27 cellular contexts compared by ENCODE assay signal in the genomic region with DNA sequence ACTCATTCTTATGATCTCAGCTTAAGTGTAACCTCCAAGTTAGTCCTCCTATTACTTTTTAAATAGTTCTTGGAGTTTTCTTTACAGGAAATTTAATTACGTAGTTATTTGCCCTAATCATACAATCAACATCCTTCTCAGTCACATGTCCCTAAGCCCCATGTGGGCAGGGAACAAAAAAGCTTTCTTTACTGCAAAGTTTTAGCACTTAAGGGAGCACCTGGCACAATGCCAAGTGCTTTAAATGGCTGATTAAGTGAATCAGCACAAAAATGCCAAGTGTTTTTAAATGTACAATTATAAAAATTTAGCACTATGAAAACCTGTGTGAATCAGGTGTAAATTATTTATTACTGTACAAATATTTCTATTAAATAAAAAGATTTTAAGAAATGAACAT.
DNase-seq lines count a peak whose midpoint lies in the region; ATAC-seq and TF ChIP-seq lines count a peak whose summit lies in the region.
"Had no signal": no experiment of that assay in that cellular context is flagged by ENCODE, and none has a peak within 500 bp of the region (broad histone marks: within the 10 kb centered on the region; RNA-seq: fewer than 3 reads in every experiment).

No MANE protein-coding gene starts in this region.

- H3K4me1 ChIP-seq in MM.1S (ENCODE audit: low read length) (no peaks in the 10 kb centered on the region), mesenchymal stem cell (ENCODE audit: control insufficient read depth, insufficient read depth, low read depth, low read length) (no peaks in the 10 kb centered on the region)
- H3K4me1 ChIP-seq: colonic mucosa, heart left ventricle, sigmoid colon, tibial artery had no signal

- no peak overlapping the region for H2BK5ac ChIP-seq in mesenchymal stem cell (ENCODE audit: low read depth, low read length, poor library complexity, severe bottlenecking)

- H3K27ac ChIP-seq in MM.1S (ENCODE audit: low read length): no peak overlapping the region
- H3K27ac ChIP-seq in mesenchymal stem cell (ENCODE audit: low read length, poor library complexity, severe bottlenecking): no peak overlapping the region
- H3K27ac ChIP-seq: brain microvascular endothelial cell, C4-2B, colonic mucosa, heart left ventricle, KMS-11, sigmoid colon, tibial artery had no signal

- no peaks in the 10 kb centered on the region for H3K79me1 ChIP-seq in mesenchymal stem cell (replicated peaks; ENCODE audit: low read length, poor library complexity, severe bottlenecking)

- H3F3A ChIP-seq in MM.1S (ENCODE audit: insufficient read depth, low read length): no peaks in the 10 kb centered on the region

- H3K23ac ChIP-seq in mesenchymal stem cell (ENCODE audit: low read length in 2 of 2): no peak overlapping the region

- DNase-seq in EH (ENCODE audit: low read depth) (peak; percentile 1), MM.1S (peak; percentile 17), amniotic epithelial cell (ENCODE audit: low read depth) (peak; percentile 11), fibroblast of pulmonary artery (ENCODE audit: low read depth) (peak; percentile 8), mesenchymal stem cell (no peak)
- DNase-seq: activated CD8-positive, alpha-beta T cell treated with anti-CD3 and anti-CD28 coated beads, Interleukin-2, amount 10 ng/mL, durations not matched to agents 7 days and 5 days; activated effector memory CD4-positive, alpha-beta T cell treated with anti-CD3 and anti-CD28 coated beads, Interleukin-2, amount 50 U/mL, for 16 hours; activated naive CD8-positive, alpha-beta T cell treated with anti-CD3 and anti-CD28 coated beads, Interleukin-2, amount 10 ng/mL, durations not matched to agents 7 days and 5 days; activated T-cell treated with anti-CD3 and anti-CD28 coated beads for 4 hours; brain microvascular endothelial cell; colonic mucosa; endodermal cell; left cardiac atrium; NCI-H1694; NCI-H774; PC-3; SIG-M5; sigmoid colon; stimulated activated naive CD8-positive, alpha-beta T cell treated with anti-CD3 and anti-CD28 coated beads, Interleukin-15, amount 100 ng/mL, for 72 hours; T-helper 1 cell; tibial artery had no signal

- H3K4me3 ChIP-seq in MM.1S (ENCODE audit: low read length) (no peak overlapping the region), fibroblast of pulmonary artery (replicated peaks; ENCODE audit: low read depth, low read length) (no peak overlapping the region), mesenchymal stem cell (ENCODE audit: insufficient read depth in 1 of 2, low read depth in 1 of 2, low read length in 2 of 2) (no peak overlapping the region)
- H3K4me3 ChIP-seq: colonic mucosa, GM23338, heart left ventricle, sigmoid colon, tibial artery had no signal

- H3K79me2 ChIP-seq in MM.1S (ENCODE audit: low read length): no peaks in the 10 kb centered on the region

- no peak overlapping the region for H2AFZ ChIP-seq in MM.1S (ENCODE audit: low read length)
- H2AFZ ChIP-seq in mesenchymal stem cell (ENCODE audit: low read depth, low read length): no peak overlapping the region
- H2AFZ ChIP-seq: GM23338 had no signal

- H4K91ac ChIP-seq in mesenchymal stem cell (ENCODE audit: low read length): no peak overlapping the region

- no peak for TF ChIP-seq CTCF in MM.1S (IDR thresholded peaks at IDR 0.05; ENCODE audit: low read length)
- TF ChIP-seq CTCF in fibroblast of pulmonary artery (IDR thresholded peaks at IDR 0.05; ENCODE audit: low read length, missing control alignments): no peak

- no peak overlapping the region for H3K14ac ChIP-seq in mesenchymal stem cell (ENCODE audit: low read length in 2 of 2)

- no peaks in the 10 kb centered on the region for H4K20me1 ChIP-seq in MM.1S (ENCODE audit: insufficient read depth, low read length)

- no peaks in the 10 kb centered on the region for H3K9me2 ChIP-seq in MM.1S (replicated peaks; ENCODE audit: insufficient read depth, low read length)

- H2BK15ac ChIP-seq in mesenchymal stem cell (ENCODE audit: low read depth, poor library complexity, severe bottlenecking): no peak overlapping the region

- no peak overlapping the region for H4K8ac ChIP-seq in mesenchymal stem cell (ENCODE audit: low read length)

- no peak overlapping the region for H3K4ac ChIP-seq in mesenchymal stem cell (ENCODE audit: low read depth in 1 of 2, low read length in 2 of 2)

- H3K4me2 ChIP-seq in MM.1S (ENCODE audit: low read depth, low read length) (no peak overlapping the region), mesenchymal stem cell (ENCODE audit: low read length, poor library complexity, severe bottlenecking) (no peak overlapping the region)
- H3K4me2 ChIP-seq: GM23338, KMS-11 had no signal

- H2BK120ac ChIP-seq in mesenchymal stem cell (ENCODE audit: low read depth, low read length): no peak overlapping the region

- WGBS in mesenchymal stem cell: 60% methylated on average over 1 of the region's 1 CpG

- H2BK12ac ChIP-seq in mesenchymal stem cell (ENCODE audit: low read length in 2 of 2): no peak overlapping the region

- H3K27me3 ChIP-seq in MM.1S (replicated peaks; ENCODE audit: insufficient read depth, low read length) (no peaks in the 10 kb centered on the region), mesenchymal stem cell (ENCODE audit: control insufficient read depth in 1 of 2, insufficient read depth in 1 of 2, low read length in 2 of 2) (no peaks in the 10 kb centered on the region)
- H3K27me3 ChIP-seq: brain microvascular endothelial cell, colonic mucosa, heart left ventricle, sigmoid colon, tibial artery had no signal

- H3K9me3 ChIP-seq in MM.1S (replicated peaks; ENCODE audit: insufficient read depth, low read length) (no peaks in the 10 kb centered on the region), mesenchymal stem cell (ENCODE audit: control insufficient read depth, low read length) (no peaks in the 10 kb centered on the region)
- H3K9me3 ChIP-seq: colonic mucosa, sigmoid colon, tibial artery had no signal

- H3K36me3 ChIP-seq in MM.1S (replicated peaks; ENCODE audit: insufficient read depth, low read length) (no peaks in the 10 kb centered on the region), mesenchymal stem cell (ENCODE audit: control insufficient read depth in 1 of 2, insufficient read depth in 2 of 2, low read depth in 1 of 2, low read length in 2 of 2) (no peaks in the 10 kb centered on the region)
- H3K36me3 ChIP-seq: brain microvascular endothelial cell, colonic mucosa, heart left ventricle, sigmoid colon, tibial artery had no signal

- H3K9ac ChIP-seq in MM.1S (ENCODE audit: low read length): no peak overlapping the region
- H3K9ac ChIP-seq in mesenchymal stem cell (ENCODE audit: low read length): no peak overlapping the region
- H3K9ac ChIP-seq: KMS-11 had no signal

- H2AK5ac ChIP-seq in mesenchymal stem cell (ENCODE audit: low read length, severe bottlenecking): no peak overlapping the region

- H3K18ac ChIP-seq in mesenchymal stem cell (ENCODE audit: low read depth in 1 of 2, low read length in 2 of 2): no peak overlapping the region

- ATAC-seq in GM19035 (IDR thresholded peaks at IDR 0.05; ENCODE audit: unreplicated experiment) (no peak), GM18873 (IDR thresholded peaks at IDR 0.05; ENCODE audit: low FRiP score, unreplicated experiment) (no peak)
- ATAC-seq: activated CD8-positive, alpha-beta T cell treated with anti-CD3 and anti-CD28 coated beads, Interleukin-2, amount 10 ng/mL, durations not matched to agents 7 days and 5 days; GM23338; heart left ventricle; left cardiac atrium; PC-3; stimulated activated naive CD8-positive, alpha-beta T cell treated with anti-CD3 and anti-CD28 coated beads, Interleukin-15, amount 100 ng/mL, for 72 hours had no signal
